Comparison of ENCODE assay signal across 11 cellular contexts in genomic region chr19:29404951-29405727, GRCh38.
A peak's percentile ranks its signal among the peaks of the same experiment; 100 is the strongest.
DNase-seq lines count a peak whose midpoint lies in the region; ATAC-seq and TF ChIP-seq lines count a peak whose summit lies in the region.
"Had no signal": no experiment of that assay in that cellular context is flagged by ENCODE, and none has a peak within 500 bp of the region (broad histone marks: within the 10 kb centered on the region; RNA-seq: fewer than 3 reads in every experiment).

No MANE protein-coding gene starts in this region.

- DNase-seq in DMS79 (lab: John Stamatoyannopoulos, UW): peak; percentile 85
- peak; percentile 85 for DNase-seq in NCI-H2107 (lab: John Stamatoyannopoulos, UW)
- DNase-seq in ecto neural progenitor cell (ENCODE audit: low spot score): peak; percentile 77
- DNase-seq in neural crest cell (ENCODE audit: low read depth, low spot score): peak; percentile 13
- DNase-seq in COLO829 (ENCODE audit: low spot score): no peak
- no peak for DNase-seq in stimulated activated CD4-positive, alpha-beta T cell treated with anti-CD3 and anti-CD28 coated beads, Interleukin-4, amount 100 ng/mL, for 1 hour
- no peak for DNase-seq in activated naive CD8-positive, alpha-beta T cell treated with anti-CD3 and anti-CD28 coated beads, Interleukin-2, amount 50 U/mL, for 24 hours
- DNase-seq: effector CD4-positive, alpha-beta T cell; GOT3; stimulated activated CD4-positive, alpha-beta T cell treated with anti-CD3 and anti-CD28 coated beads, Interleukin-2, amount 100 ng/mL, for 48 hours had no signal

- no peaks in the 10 kb centered on the region for H3K9me3 Mint-ChIP-seq in neural crest cell
- H3K9me3 Mint-ChIP-seq in activated naive CD8-positive, alpha-beta T cell treated with anti-CD3 and anti-CD28 coated beads, Interleukin-2, amount 50 U/mL, for 24 hours: no peaks in the 10 kb centered on the region

- peaks cover 13% of the 10 kb centered on the region for H3K4me1 Mint-ChIP-seq in neural crest cell
- no peaks in the 10 kb centered on the region for H3K4me1 Mint-ChIP-seq in activated naive CD8-positive, alpha-beta T cell treated with anti-CD3 and anti-CD28 coated beads, Interleukin-2, amount 50 U/mL, for 24 hours

- no peak overlapping the region for H3K4me3 Mint-ChIP-seq in neural crest cell
- no peak overlapping the region for H3K4me3 Mint-ChIP-seq in activated naive CD8-positive, alpha-beta T cell treated with anti-CD3 and anti-CD28 coated beads, Interleukin-2, amount 50 U/mL, for 24 hours

- no peak for TF ChIP-seq CTCF in neural crest cell (conservative IDR thresholded peaks at IDR 0.05)

- no peak for ATAC-seq in activated naive CD8-positive, alpha-beta T cell treated with anti-CD3 and anti-CD28 coated beads, Interleukin-2, amount 50 U/mL, for 24 hours
- ATAC-seq in GM21825 (IDR thresholded peaks at IDR 0.05; ENCODE audit: unreplicated experiment): no peak

- peaks cover 2% of the 10 kb centered on the region for H3K27me3 Mint-ChIP-seq in neural crest cell (ENCODE audit: low read depth)
- H3K27me3 Mint-ChIP-seq in activated naive CD8-positive, alpha-beta T cell treated with anti-CD3 and anti-CD28 coated beads, Interleukin-2, amount 50 U/mL, for 24 hours: no peaks in the 10 kb centered on the region

- H3K36me3 Mint-ChIP-seq in neural crest cell (ENCODE audit: low read depth): no peaks in the 10 kb centered on the region
- no peaks in the 10 kb centered on the region for H3K36me3 Mint-ChIP-seq in activated naive CD8-positive, alpha-beta T cell treated with anti-CD3 and anti-CD28 coated beads, Interleukin-2, amount 50 U/mL, for 24 hours (ENCODE audit: low read depth)

- no peak overlapping the region for H3K27ac Mint-ChIP-seq in neural crest cell (ENCODE audit: unreplicated experiment)
- no peak overlapping the region for H3K27ac Mint-ChIP-seq in activated naive CD8-positive, alpha-beta T cell treated with anti-CD3 and anti-CD28 coated beads, Interleukin-2, amount 50 U/mL, for 24 hours

Comparison
In these comparisons a context has a peak if more than half of its experiments do, and no peak if none do; other contexts are left out.
1. DNase-seq: peak in DMS79 (single experiment), NCI-H2107 (single experiment), ecto neural progenitor cell (single experiment) and neural crest cell (single experiment); none in COLO829 (single experiment), stimulated activated CD4-positive, alpha-beta T cell treated with anti-CD3 and anti-CD28 coated beads, Interleukin-4, amount 100 ng/mL, for 1 hour (single experiment) and activated naive CD8-positive, alpha-beta T cell treated with anti-CD3 and anti-CD28 coated beads, Interleukin-2, amount 50 U/mL, for 24 hours (single experiment).